In genomic region chr16:73172621-73173312, GRCh38 we compare ENCODE assay signal across 8 cellular contexts.
DNase-seq lines count a peak whose midpoint lies in the region; ATAC-seq and TF ChIP-seq lines count a peak whose summit lies in the region.

No MANE protein-coding gene starts in this region.

- no TSS peak for BruUV-seq in MCF 10A (replicated peaks; lab: Mats Ljungman, UMichigan)

- TF ChIP-seq POLR2A in tibial nerve (IDR thresholded peaks at IDR 0.05) = no peak
- no peak for TF ChIP-seq POLR2A in GM18505 (IDR thresholded peaks at IDR 0.05; ENCODE audit: borderline replicate concordance, extremely low read depth, insufficient read depth, insufficient read length)

- CTCF ChIA-PET in MCF 10A (lab: Yijun Ruan, JAX) = interaction anchor here (0.6 to 1.2 kb wide), 5 partner anchors 128 to 1048 kb away, joined by 3 to 4 read pairs (median 3); no protein-coding TSS in a partner anchor

- H3K4me1 ChIP-seq in tibial nerve = peaks cover 0 to 38% (median 15%) of the 10 kb centered on the region in 4 donors

- H3K27me3 Mint-ChIP-seq in MCF 10A (ENCODE audit: insufficient read depth, unreplicated experiment) = no peaks in the 10 kb centered on the region

- H3K27me3 ChIP-seq in tibial nerve = no peaks in the 10 kb centered on the region

- H3K36me3 Mint-ChIP-seq in MCF 10A (ENCODE audit: insufficient read depth, unreplicated experiment) = no peaks in the 10 kb centered on the region

- H3K9me3 ChIP-seq in tibial nerve = no peaks in the 10 kb centered on the region

- POLR2A ChIA-PET in MCF 10A (lab: Yijun Ruan, JAX) = interaction anchor here (0.6 to 0.9 kb wide), 3 partner anchors 59 to 888 kb away, joined by 3 to 4 read pairs (median 3); no protein-coding TSS in a partner anchor

- no peak overlapping the region for H3K4me3 Mint-ChIP-seq in MCF 10A (ENCODE audit: unreplicated experiment)

- no peaks in the 10 kb centered on the region for H3K9me3 Mint-ChIP-seq in MCF 10A (ENCODE audit: unreplicated experiment)

- DNase-seq in AG08396 (ENCODE audit: low spot score) = peak; percentile 76
- peak; percentile 98 for DNase-seq in NCI-H1092 treated with DMSO at 0.1 percent for 48 hours (lab: John Stamatoyannopoulos, UW)
- peak; percentile 87 for DNase-seq in MCF 10A (ENCODE audit: unreplicated experiment)
- peak; percentile 74 for DNase-seq in left lobe of liver (ENCODE audit: low spot score)
- DNase-seq in tibial nerve (ENCODE audit: low spot score in 2 of 2) = peak; percentile 69 to 83
- no peak for DNase-seq in activated naive CD4-positive, alpha-beta T cell (lab: John Stamatoyannopoulos, UW)

- peak in 1 of 2 donors; percentile 71 for TF ChIP-seq EP300 in tibial nerve (IDR thresholded peaks at IDR 0.05)

- peak overlapping the region in 2 of 4 donors; percentile 5 to 31 for H3K4me3 ChIP-seq in tibial nerve

- TF ChIP-seq CTCF in MCF 10A (IDR thresholded peaks at IDR 0.05; ENCODE audit: unreplicated experiment) (peak; percentile 42), tibial nerve (IDR thresholded peaks at IDR 0.05) (peak in 2 of 5 experiments; percentile 14 to 17)

- no peak overlapping the region for H3K27ac Mint-ChIP-seq in MCF 10A (ENCODE audit: low read depth, unreplicated experiment)

- peaks cover 37% of the 10 kb centered on the region for H3K4me1 Mint-ChIP-seq in MCF 10A (ENCODE audit: insufficient read depth, unreplicated experiment)

- intact Hi-C loops in MCF 10A (cut with micrococcal nuclease) = loop anchor here (1.0 to 10.0 kb wide), 2 partner anchors 113 to 188 kb away; no protein-coding TSS in a partner anchor

- H3K27ac ChIP-seq in tibial nerve = peak overlapping the region; percentile 41 to 90 (median 64)

- peak; percentile 75 for ATAC-seq in left lobe of liver
- no peak for ATAC-seq in HG03175 (IDR thresholded peaks at IDR 0.05; ENCODE audit: unreplicated experiment)
- no peak for ATAC-seq in GM18505 (IDR thresholded peaks at IDR 0.05; ENCODE audit: unreplicated experiment)

- WGBS in tibial nerve, 2 donors = 11 to 14% methylated on average over 12 of the region's 12 CpGs

- H3K36me3 ChIP-seq in tibial nerve = no peaks in the 10 kb centered on the region

Comparison
In these comparisons a context has a peak if more than half of its experiments do, and no peak if none do; other contexts are left out.
1. DNase-seq: peak in AG08396 (single experiment), NCI-H1092 treated with DMSO at 0.1 percent for 48 hours (single experiment), MCF 10A (single experiment), left lobe of liver (single experiment) and tibial nerve (2 of 2); none in activated naive CD4-positive, alpha-beta T cell (0 of 4).